12 cellular contexts compared by ENCODE assay signal in the genomic region with DNA sequence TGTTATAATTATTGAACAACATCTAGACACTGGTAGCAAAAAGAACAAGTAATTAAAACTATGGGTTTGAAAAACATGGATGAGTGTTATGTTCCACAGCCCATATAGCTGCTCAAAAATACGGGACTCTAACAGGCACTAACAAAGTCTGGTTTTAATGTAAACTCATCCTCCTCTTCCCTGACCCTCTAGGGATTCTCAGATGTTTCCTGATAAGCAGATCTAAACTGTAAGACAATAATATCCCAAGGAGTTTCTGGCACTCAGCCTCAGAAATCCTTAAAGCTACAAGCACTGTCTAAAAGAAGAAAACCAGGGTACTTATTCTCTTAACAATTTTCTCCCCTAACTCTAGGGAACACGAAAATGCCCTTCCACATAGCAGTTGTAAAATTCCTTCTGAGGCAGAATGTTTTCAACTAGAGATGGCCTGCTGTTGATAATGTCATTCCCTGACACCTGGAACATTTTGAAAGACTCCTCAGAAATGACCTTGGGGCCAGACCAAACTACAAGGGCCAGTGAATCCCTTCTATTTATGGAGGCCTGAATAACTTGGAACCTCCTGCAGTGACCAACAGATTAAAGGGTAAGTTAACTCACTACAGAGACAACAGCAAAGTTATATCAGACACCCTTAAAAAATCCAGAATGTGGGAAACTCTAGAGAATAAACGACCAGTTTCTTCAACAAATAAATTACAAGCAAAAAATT. TPM values are rescaled to one million over a fixed set of nuclear protein-coding genes. Genes with fewer than 3 reads are reported as not detected.
A peak's percentile ranks its signal among the peaks of the same experiment; 100 is the strongest.
DNase-seq lines count a peak whose midpoint lies in the region; ATAC-seq and TF ChIP-seq lines count a peak whose summit lies in the region.
"Had no signal": no experiment of that assay in that cellular context is flagged by ENCODE, and none has a peak within 500 bp of the region (broad histone marks: within the 10 kb centered on the region; RNA-seq: fewer than 3 reads in every experiment).

No MANE protein-coding gene starts in this region.

- H3K4me3 Mint-ChIP-seq in activated T-helper 1 cell treated with anti-CD3 and anti-CD28 coated beads, Interleukin-12 subunit alpha, Interleukin-12 subunit beta, Interleukin-2, Interleukin-4 antibody, amounts not matched to agents 30 ng/mL and 10 ng/mL and 1 ng/mL, durations not matched to agents 14 hours and 24 hours and 36 hours: no peak overlapping the region
- H3K4me3 Mint-ChIP-seq: activated naive CD4-positive, alpha-beta T cell treated with anti-CD3 and anti-CD28 coated beads, Interleukin-2, amount 10 ng/mL, durations not matched to agents 7 days and 5 days had no signal

- H4K20me1 ChIP-seq in GM23248 (ENCODE audit: insufficient read depth): no peaks in the 10 kb centered on the region

- no peak for TF ChIP-seq POLR2A in esophagus squamous epithelium (IDR thresholded peaks at IDR 0.05)

- H3K36me3 ChIP-seq in GM23248 (ENCODE audit: low read depth) (peaks cover 13% of the 10 kb centered on the region; the same call in 1 of the 2 replicates), heart right ventricle (peaks cover 0 to 3% (median 0%) of the 10 kb centered on the region in 9 donors), esophagus squamous epithelium (peaks cover 0 to 5% (median 0%) of the 10 kb centered on the region in 3 donors)

- 0 out of 2 replicates have a peak overlapping the region, but pooled peaks have one; percentile 9 for H2AFZ ChIP-seq in GM23248

- H3K4me1 ChIP-seq in GM23248 (ENCODE audit: insufficient read depth): peaks cover 45% of the 10 kb centered on the region
- peaks cover 0 to 77% (median 49%) of the 10 kb centered on the region in 9 donors for H3K4me1 ChIP-seq in heart right ventricle
- peaks cover 3 to 67% (median 25%) of the 10 kb centered on the region in 3 donors for H3K4me1 ChIP-seq in esophagus squamous epithelium

- H3K27ac ChIP-seq in GM23248: peak overlapping the region; percentile 45
- H3K27ac ChIP-seq in heart right ventricle: peak overlapping the region in 9 of 10 donors; percentile 6 to 74 (median 38)
- H3K27ac ChIP-seq in esophagus squamous epithelium: peak overlapping the region in 1 of 4 donors; percentile 29

- WGBS in GM23248 (ENCODE audit: low coverage in 1 of 2, low lambda C conversion rate in 2 of 2, missing lambda C conversion rate in 2 of 2), 2 experiments: 35 to 41% methylated on average over 3 of the region's 3 CpGs
- WGBS in heart right ventricle, 2 donors: 28 to 31% methylated on average over 3 of the region's 3 CpGs
- WGBS in esophagus squamous epithelium, 2 donors: 48 to 49% methylated on average over 3 of the region's 3 CpGs

- H3F3A ChIP-seq in GM23248 (ENCODE audit: insufficient read depth): peaks cover 40% of the 10 kb centered on the region

- H3K9me2 ChIP-seq in GM23248 (ENCODE audit: insufficient read depth): no peaks in the 10 kb centered on the region

- peak overlapping the region; percentile 72 for H3K4me2 ChIP-seq in GM23248 (ENCODE audit: unreplicated experiment)

- H3K27ac Mint-ChIP-seq in activated T-helper 1 cell treated with anti-CD3 and anti-CD28 coated beads, Interleukin-12 subunit alpha, Interleukin-12 subunit beta, Interleukin-2, Interleukin-4 antibody, amounts not matched to agents 30 ng/mL and 10 ng/mL and 1 ng/mL, durations not matched to agents 14 hours and 24 hours and 36 hours: no peak overlapping the region
- H3K27ac Mint-ChIP-seq: activated naive CD4-positive, alpha-beta T cell treated with anti-CD3 and anti-CD28 coated beads, Interleukin-2, amount 10 ng/mL, durations not matched to agents 7 days and 5 days had no signal

- no peaks in the 10 kb centered on the region for H3K27me3 Mint-ChIP-seq in activated T-helper 1 cell treated with anti-CD3 and anti-CD28 coated beads, Interleukin-12 subunit alpha, Interleukin-12 subunit beta, Interleukin-2, Interleukin-4 antibody, amounts not matched to agents 30 ng/mL and 10 ng/mL and 1 ng/mL, durations not matched to agents 14 hours and 24 hours and 36 hours (ENCODE audit: insufficient read depth)
- H3K27me3 Mint-ChIP-seq: activated naive CD4-positive, alpha-beta T cell treated with anti-CD3 and anti-CD28 coated beads, Interleukin-2, amount 10 ng/mL, durations not matched to agents 7 days and 5 days had no signal

- H3K79me2 ChIP-seq in GM23248 (ENCODE audit: insufficient read depth): peaks cover 100% of the 10 kb centered on the region

- peak overlapping the region; percentile 51 for H3K4me3 ChIP-seq in GM23248
- H3K4me3 ChIP-seq in heart right ventricle: peak overlapping the region in 3 of 10 donors; percentile 2 to 27 (median 18)
- H3K4me3 ChIP-seq in esophagus squamous epithelium: no peak overlapping the region

- in situ Hi-C loops in GM23248 (cut with MboI): no loop called here

- DNase-seq in GM23248 (peak; percentile 36), heart right ventricle (peak in 1 of 2 donors; percentile 23), sciatic nerve (ENCODE audit: low spot score) (no peak), esophagus squamous epithelium (lab: John Stamatoyannopoulos, UW) (no peak), cortex of kidney (lab: John Stamatoyannopoulos, UW) (no peak)
- no peak for DNase-seq in activated T-helper 1 cell treated with anti-CD3 and anti-CD28 coated beads, Interleukin-12 subunit alpha, Interleukin-12 subunit beta, Interleukin-2, Interleukin-4 antibody, amounts not matched to agents 30 ng/mL and 10 ng/mL and 1 ng/mL, durations not matched to agents 14 hours and 24 hours and 36 hours (ENCODE audit: low spot score)
- DNase-seq: activated CD4-positive, alpha-beta T cell treated with anti-CD3 and anti-CD28 coated beads for 4 hours; activated naive CD4-positive, alpha-beta T cell treated with anti-CD3 and anti-CD28 coated beads, Interleukin-2, amount 10 ng/mL, durations not matched to agents 7 days and 5 days; NCI-H187; RPMI8226 had no signal

- intact Hi-C loops in heart right ventricle (cut with DNase I): no loop called here
- intact Hi-C loops in sciatic nerve (cut with DNase I): no loop called here
- intact Hi-C loops in esophagus squamous epithelium (cut with DNase I): no loop called here
- intact Hi-C loops in activated T-helper 1 cell treated with anti-CD3 and anti-CD28 coated beads, Interleukin-12 subunit alpha, Interleukin-12 subunit beta, Interleukin-2, Interleukin-4 antibody, amounts not matched to agents 30 ng/mL and 10 ng/mL and 1 ng/mL, durations not matched to agents 14 hours and 24 hours and 36 hours (cut with micrococcal nuclease): no loop called here

- H3K9me3 Mint-ChIP-seq in activated T-helper 1 cell treated with anti-CD3 and anti-CD28 coated beads, Interleukin-12 subunit alpha, Interleukin-12 subunit beta, Interleukin-2, Interleukin-4 antibody, amounts not matched to agents 30 ng/mL and 10 ng/mL and 1 ng/mL, durations not matched to agents 14 hours and 24 hours and 36 hours: no peaks in the 10 kb centered on the region
- H3K9me3 Mint-ChIP-seq: activated naive CD4-positive, alpha-beta T cell treated with anti-CD3 and anti-CD28 coated beads, Interleukin-2, amount 10 ng/mL, durations not matched to agents 7 days and 5 days had no signal

- ATAC-seq in SK-N-SH treated with all-trans-retinoic acid at 6 μM for 48 hours (peak; percentile 56), heart right ventricle (peak in 6 of 8 donors; percentile 39 to 64 (median 57)), sciatic nerve (peak; percentile 37), GM18511 (IDR thresholded peaks at IDR 0.05; ENCODE audit: unreplicated experiment) (no peak)

- H3K9ac ChIP-seq in GM23248: peak overlapping the region; percentile 53

- peaks cover 10% of the 10 kb centered on the region for H3K4me1 Mint-ChIP-seq in activated T-helper 1 cell treated with anti-CD3 and anti-CD28 coated beads, Interleukin-12 subunit alpha, Interleukin-12 subunit beta, Interleukin-2, Interleukin-4 antibody, amounts not matched to agents 30 ng/mL and 10 ng/mL and 1 ng/mL, durations not matched to agents 14 hours and 24 hours and 36 hours (ENCODE audit: low read depth)

- no peaks in the 10 kb centered on the region for H3K27me3 ChIP-seq in GM23248 (replicated peaks; ENCODE audit: insufficient read depth)
- no peaks in the 10 kb centered on the region for H3K27me3 ChIP-seq in heart right ventricle
- no peaks in the 10 kb centered on the region for H3K27me3 ChIP-seq in esophagus squamous epithelium

- H3K9me3 ChIP-seq in GM23248 (ENCODE audit: low read depth) (no peaks in the 10 kb centered on the region), heart right ventricle (no peaks in the 10 kb centered on the region), esophagus squamous epithelium (no peaks in the 10 kb centered on the region)

- H3K36me3 Mint-ChIP-seq in activated T-helper 1 cell treated with anti-CD3 and anti-CD28 coated beads, Interleukin-12 subunit alpha, Interleukin-12 subunit beta, Interleukin-2, Interleukin-4 antibody, amounts not matched to agents 30 ng/mL and 10 ng/mL and 1 ng/mL, durations not matched to agents 14 hours and 24 hours and 36 hours (ENCODE audit: low read depth): no peaks in the 10 kb centered on the region
- H3K36me3 Mint-ChIP-seq: activated naive CD4-positive, alpha-beta T cell treated with anti-CD3 and anti-CD28 coated beads, Interleukin-2, amount 10 ng/mL, durations not matched to agents 7 days and 5 days had no signal

- TF ChIP-seq CTCF in heart right ventricle (IDR thresholded peaks at IDR 0.05) (no peak), esophagus squamous epithelium (IDR thresholded peaks at IDR 0.05) (no peak)

TF ChIP-seq in SK-N-SH treated with all-trans-retinoic acid at 6 μM for 48 hours, 23 proteins besides CTCF, POLR2A, EP300 and RAD21 (continues in another document):
- TF ChIP-seq CSDC2 (CRISPR knock-in tag; IDR thresholded peaks at IDR 0.05) (no peak), CSRNP3 (CRISPR knock-in tag; IDR thresholded peaks at IDR 0.05) (no peak)

RNA-seq across cellular contexts. Expression of gene DNMBP, which starts 12.7 kb away (rescaled TPM):
- 18.5 and 22.4 TPM in 2 replicates for total RNA-seq in GM23248 (2014; rRNA removed; shearing (Covaris generic))
- polyA plus RNA-seq in GM23248 (2016; fragmentation: Nextera tagmentation; extraction: Ambion mirVana): 12.4 and 12.6 TPM in 2 replicates
- 1 to 10 TPM; 5.4 to 8.1 (median 7.1) TPM for total RNA-seq in heart right ventricle
- 1 to 10 TPM; 5.1 to 8.0 TPM for polyA plus RNA-seq in heart right ventricle
- total RNA-seq in sciatic nerve: 26.8 TPM
- total RNA-seq in esophagus squamous epithelium: 10 to 100 TPM in 3 of 4 donors, 1 to 10 TPM in 1; 9.5 to 15.8 (median 11.4) TPM
- total RNA-seq in activated T-helper 1 cell treated with anti-CD3 and anti-CD28 coated beads, Interleukin-12 subunit alpha, Interleukin-12 subunit beta, Interleukin-2, Interleukin-4 antibody, amounts not matched to agents 30 ng/mL and 10 ng/mL and 1 ng/mL, durations not matched to agents 14 hours and 24 hours and 36 hours: 1.4 and 1.5 TPM in 2 replicates
